Comparison of ENCODE assay signal across 14 cellular contexts in genomic region chr1:13782634-13782995, GRCh38.
DNase-seq lines count a peak whose midpoint lies in the region; ATAC-seq, FAIRE-seq and TF ChIP-seq lines count a peak whose summit lies in the region.
"Had no signal": no experiment of that assay in that cellular context is flagged by ENCODE, and none has a peak within 500 bp of the region (broad histone marks: within the 10 kb centered on the region; RNA-seq: fewer than 3 reads in every experiment).

No MANE protein-coding gene starts in this region.

- peaks cover 57% of the 10 kb centered on the region for H3K79me2 ChIP-seq in OCI-LY1 (ENCODE audit: insufficient read depth, low read length)

- H3K4me1 ChIP-seq in OCI-LY1 (ENCODE audit: insufficient read depth, low read length, severe bottlenecking): peaks cover 49% of the 10 kb centered on the region

- DNase-seq in BJ (ENCODE audit: low read depth): no peak
- DNase-seq in fibroblast of the aortic adventitia (ENCODE audit: low read depth): no peak
- no peak for DNase-seq in sciatic nerve (ENCODE audit: low spot score)
- DNase-seq in AG20443 (ENCODE audit: low spot score): no peak
- no peak for DNase-seq in stimulated activated CD4-positive, alpha-beta T cell treated with anti-CD3 and anti-CD28 coated beads, Interleukin-4, amount 100 ng/mL, for 1 hour
- DNase-seq in NCI-H1092 treated with DMSO at 0.1 percent for 48 hours (lab: John Stamatoyannopoulos, UW): no peak
- DNase-seq in HTR-8/SVneo (ENCODE audit: insufficient read length, low spot score): no peak
- DNase-seq: H9; mammary epithelial cell; stimulated activated CD4-positive, alpha-beta T cell treated with anti-CD3 and anti-CD28 coated beads, Interleukin-2, amount 100 ng/mL, for 24 hours had no signal

- H3K36me3 ChIP-seq in BJ (ENCODE audit: control insufficient read depth, insufficient read depth, low read length) (peaks cover 11% of the 10 kb centered on the region), OCI-LY1 (ENCODE audit: insufficient read depth, low read length) (peaks cover 98% of the 10 kb centered on the region)

- H3F3A ChIP-seq in OCI-LY1 (ENCODE audit: insufficient read depth, low read length): no peaks in the 10 kb centered on the region

- POLR2A ChIA-PET in BJ (lab: Charles Lee): interaction anchor here (0.6 to 0.7 kb wide), 2 partner anchors 30 to 78 kb away, joined by 5 to 8 read pairs; no protein-coding TSS in a partner anchor

- CTCF ChIA-PET in BJ (lab: Yijun Ruan, JAX): interaction anchor here (1.2 to 2.1 kb wide), 6 partner anchors 9 to 68 kb away, joined by 3 to 8 read pairs (median 3); no protein-coding TSS in a partner anchor

- peak overlapping the region; percentile 36 for H3K27ac ChIP-seq in OCI-LY1 (ENCODE audit: low read depth, low read length, poor library complexity, severe bottlenecking)

- no peak overlapping the region for H3K9ac ChIP-seq in OCI-LY1 (ENCODE audit: low read length)

- no peak overlapping the region for H2AFZ ChIP-seq in OCI-LY1 (ENCODE audit: low read length)

- ATAC-seq in sciatic nerve: peak; percentile 15
- ATAC-seq: SK-N-SH treated with all-trans-retinoic acid at 6 μM for 48 hours had no signal

- no peaks in the 10 kb centered on the region for H3K9me3 ChIP-seq in OCI-LY1 (ENCODE audit: low read length)

- peak overlapping the region; percentile 10; the same call in 1 of the 2 replicates for H3K4me3 ChIP-seq in BJ (ENCODE audit: low read depth, low read length)
- no peak overlapping the region for H3K4me3 ChIP-seq in OCI-LY1 (ENCODE audit: low read depth, low read length, poor library complexity, severe bottlenecking)
- peak overlapping the region; percentile 65 for H3K4me3 ChIP-seq in fibroblast of the aortic adventitia (ENCODE audit: low read depth, low read length)

- intact Hi-C loops in sciatic nerve (cut with DNase I): no loop called here

- H3K27me3 ChIP-seq in BJ (ENCODE audit: control insufficient read depth, insufficient read depth, low read length): no peaks in the 10 kb centered on the region
- no peaks in the 10 kb centered on the region for H3K27me3 ChIP-seq in OCI-LY1 (ENCODE audit: insufficient read depth, low read length)

- H3K4me2 ChIP-seq in OCI-LY1 (ENCODE audit: low read length): peak overlapping the region; percentile 28; the same call in 1 of the 2 replicates

- FAIRE-seq in HTR-8/SVneo (lab: Jason Lieb, UNC): no peak
- FAIRE-seq: bronchial epithelial cell, G401.6 had no signal

- H4K20me1 ChIP-seq in OCI-LY1 (ENCODE audit: insufficient read depth, low read length): peaks cover 20% of the 10 kb centered on the region; the same call in 1 of the 2 replicates

- no peaks in the 10 kb centered on the region for H3K9me2 ChIP-seq in OCI-LY1 (ENCODE audit: low read depth, low read length)

- TF ChIP-seq CTCF in BJ (IDR thresholded peaks at IDR 0.05; ENCODE audit: insufficient read depth, low read depth, low read length) (no peak), OCI-LY1 (IDR thresholded peaks at IDR 0.05; ENCODE audit: low read length) (no peak), fibroblast of the aortic adventitia (IDR thresholded peaks at IDR 0.05; ENCODE audit: insufficient read depth, low read length) (no peak)
